ENCODE assay signal across 12 cellular contexts in the genomic region with DNA sequence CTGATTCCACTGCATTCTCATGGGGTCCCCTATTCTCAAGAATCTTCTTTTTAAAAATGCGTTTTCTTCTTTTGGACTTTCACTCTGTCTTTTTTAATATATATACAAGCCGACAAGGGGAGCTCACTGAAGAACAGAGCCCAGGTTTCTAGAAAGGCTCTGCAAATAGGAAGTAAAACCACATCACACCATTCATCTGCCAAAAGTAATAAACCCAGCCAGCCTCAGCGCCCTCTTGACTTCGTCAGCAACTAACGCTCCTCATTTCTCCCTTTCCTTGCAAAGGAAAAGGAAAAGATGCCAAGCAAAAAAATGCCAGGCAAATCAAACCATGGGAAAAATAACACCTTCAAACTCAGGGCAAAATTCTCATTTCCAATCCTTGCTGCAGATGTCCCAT.
"Had no signal": no experiment of that assay in that cellular context is flagged by ENCODE, and none has a peak within 500 bp of the region (broad histone marks: within the 10 kb centered on the region; RNA-seq: fewer than 3 reads in every experiment).

No MANE protein-coding gene starts in this region.

- H3K9me3 ChIP-seq: gastroesophageal sphincter, heart left ventricle, pancreas, transverse colon had no signal

- H3K36me3 ChIP-seq: gastroesophageal sphincter, heart left ventricle, pancreas, transverse colon had no signal

- H3K4me1 ChIP-seq: gastroesophageal sphincter, heart left ventricle, pancreas had no signal

- H3K27ac ChIP-seq: gastroesophageal sphincter, heart left ventricle, pancreas, transverse colon had no signal

- H3K4me3 ChIP-seq: gastroesophageal sphincter, heart left ventricle, pancreas, transverse colon had no signal

- DNase-seq: activated CD4-positive, alpha-beta T cell treated with anti-CD3 and anti-CD28 coated beads for 36 hours; activated CD4-positive, alpha-beta T cell treated with anti-CD3 and anti-CD28 coated beads, Interleukin-2, amount 50 U/mL, for 48 hours; caudate nucleus; effector memory CD8-positive, alpha-beta T cell; heart left ventricle; naive thymus-derived CD8-positive, alpha-beta T cell; stimulated activated CD4-positive, alpha-beta T cell treated with anti-CD3 and anti-CD28 coated beads, Interleukin-2, amount 100 ng/mL, for 24 hours; stimulated activated naive CD4-positive, alpha-beta T cell treated with Interleukin-2 at 50 U/mL for 16 hours; transverse colon had no signal

- H3K27me3 ChIP-seq: gastroesophageal sphincter, heart left ventricle, pancreas, transverse colon had no signal

- ATAC-seq: activated CD4-positive, alpha-beta T cell treated with anti-CD3 and anti-CD28 coated beads for 36 hours; effector memory CD8-positive, alpha-beta T cell; gastroesophageal sphincter; heart left ventricle; naive thymus-derived CD8-positive, alpha-beta T cell; WTC11 had no signal
